ENCODE assay signal across 8 cellular contexts in genomic region chr6:27889628-27890315, GRCh38. TPM values are rescaled to one million over a fixed set of nuclear protein-coding genes. Genes with fewer than 3 reads are reported as not detected.
DNase-seq lines count a peak whose midpoint lies in the region; ATAC-seq and TF ChIP-seq lines count a peak whose summit lies in the region.

No MANE protein-coding gene starts in this region.

- H3K4me1 ChIP-seq in DND-41 (ENCODE audit: insufficient read depth, low read length) (peaks cover 30% of the 10 kb centered on the region), Karpas-422 (ENCODE audit: low read length) (peaks cover 46% of the 10 kb centered on the region), mesendoderm (ENCODE audit: control insufficient read depth, low read depth, low read length) (peaks cover 5% of the 10 kb centered on the region)

- H3K4me1 Mint-ChIP-seq in activated naive CD8-positive, alpha-beta T cell treated with anti-CD3 and anti-CD28 coated beads for 36 hours: peaks cover 40% of the 10 kb centered on the region

- peak overlapping the region; percentile 84 for H3K56ac ChIP-seq in mesendoderm (ENCODE audit: low read length)

- H3K23ac ChIP-seq in mesendoderm (ENCODE audit: low read length): no peak overlapping the region

- DNase-seq in DND-41 (peak; percentile 73), Karpas-422 (peak; percentile 72), mesendoderm (peak; percentile 81), germinal center (ENCODE audit: low spot score) (no peak), SKM-1 treated with dmso at 0.1 percent for 144 hours (lab: John Stamatoyannopoulos, UW; ENCODE audit: unreplicated experiment) (no peak), HT-29 (ENCODE audit: low spot score) (no peak), sciatic nerve (ENCODE audit: low spot score) (no peak)
- DNase-seq in activated naive CD8-positive, alpha-beta T cell treated with anti-CD3 and anti-CD28 coated beads for 36 hours: peak; percentile 14

- H3K27ac Mint-ChIP-seq in activated naive CD8-positive, alpha-beta T cell treated with anti-CD3 and anti-CD28 coated beads for 36 hours: peak overlapping the region; percentile 87

- 0 out of 2 replicates have a peak, but pooled peaks cover 4% of the 10 kb centered on the region for H4K20me1 ChIP-seq in DND-41 (ENCODE audit: insufficient read depth, low read length)
- H4K20me1 ChIP-seq in Karpas-422 (ENCODE audit: insufficient read depth, low read depth, low read length): no peaks in the 10 kb centered on the region

- ATAC-seq in DND-41 (ENCODE audit: insufficient read depth, low read depth) (peak; percentile 11), sciatic nerve (no peak)

- H3K79me2 ChIP-seq in DND-41 (ENCODE audit: insufficient read depth, low read length) (peaks cover 40% of the 10 kb centered on the region), Karpas-422 (ENCODE audit: low read length) (no peaks in the 10 kb centered on the region), mesendoderm (ENCODE audit: control insufficient read depth, insufficient read depth, low read length) (peaks cover 2% of the 10 kb centered on the region)

- peaks cover 10% of the 10 kb centered on the region for H3K36me3 Mint-ChIP-seq in activated naive CD8-positive, alpha-beta T cell treated with anti-CD3 and anti-CD28 coated beads for 36 hours

- peak overlapping the region; percentile 73 for H3K4me3 Mint-ChIP-seq in activated naive CD8-positive, alpha-beta T cell treated with anti-CD3 and anti-CD28 coated beads for 36 hours

- H3K4me3 ChIP-seq in DND-41 (ENCODE audit: low read depth in 1 of 2, low read length in 2 of 2) (peak overlapping the region; percentile 30 to 66; a peak in 3 of 4 replicates), Karpas-422 (ENCODE audit: low read length) (peak overlapping the region; percentile 65), mesendoderm (ENCODE audit: low read length) (peak overlapping the region; percentile 52)

- WGBS in mesendoderm (ENCODE audit: extremely low coverage, insufficient coverage, low lambda C conversion rate): no CpG with 5 or more reads among the region's 12 CpGs

- H2BK120ac ChIP-seq in mesendoderm (ENCODE audit: low read depth, low read length): no peak overlapping the region

- H3K9me3 Mint-ChIP-seq in activated naive CD8-positive, alpha-beta T cell treated with anti-CD3 and anti-CD28 coated beads for 36 hours: no peaks in the 10 kb centered on the region

- H3K9me3 ChIP-seq in DND-41 (ENCODE audit: insufficient read depth, low read length, severe bottlenecking) (no peaks in the 10 kb centered on the region), Karpas-422 (ENCODE audit: low read length) (no peaks in the 10 kb centered on the region)

- no peak overlapping the region for H2AK5ac ChIP-seq in mesendoderm (ENCODE audit: low read length)

- H3K18ac ChIP-seq in mesendoderm (ENCODE audit: low read length): peak overlapping the region; percentile 4

- peak overlapping the region; percentile 86 for H3K27ac ChIP-seq in DND-41 (ENCODE audit: low read length)
- H3K27ac ChIP-seq in Karpas-422 (ENCODE audit: low read length): no peak overlapping the region
- peak overlapping the region; percentile 31 for H3K27ac ChIP-seq in mesendoderm (ENCODE audit: low read depth, low read length)

- H4K8ac ChIP-seq in mesendoderm (ENCODE audit: low read depth, low read length): no peak overlapping the region

- H2AFZ ChIP-seq in DND-41 (ENCODE audit: low read depth, low read length) (0 out of 2 replicates have a peak overlapping the region, but pooled peaks have one; percentile 22), Karpas-422 (ENCODE audit: low read length) (no peak overlapping the region)

- TF ChIP-seq CTCF in DND-41 (IDR thresholded peaks at IDR 0.05; ENCODE audit: borderline replicate concordance, extremely low read depth, low read length, poor library complexity, severe bottlenecking): no peak

- H2BK15ac ChIP-seq in mesendoderm (replicated peaks; ENCODE audit: low read depth): no peak overlapping the region

- no peaks in the 10 kb centered on the region for H3K79me1 ChIP-seq in mesendoderm (ENCODE audit: low read length)

- no peak overlapping the region for H4K5ac ChIP-seq in mesendoderm (ENCODE audit: low read length)

- H3K4me2 ChIP-seq in DND-41 (ENCODE audit: insufficient read depth, low read length) (peak overlapping the region; percentile 72), Karpas-422 (ENCODE audit: low read depth, low read length, poor library complexity, severe bottlenecking) (peak overlapping the region; percentile 79), mesendoderm (ENCODE audit: low read length) (peak overlapping the region; percentile 13)

- H3K9ac ChIP-seq in DND-41 (ENCODE audit: low read depth, low read length) (peak overlapping the region; percentile 96), Karpas-422 (ENCODE audit: low read length) (peak overlapping the region; percentile 66), mesendoderm (ENCODE audit: low read length) (peak overlapping the region; percentile 78)

- H3K36me3 ChIP-seq in DND-41 (ENCODE audit: insufficient read depth, low read length) (no peaks in the 10 kb centered on the region; the same call in 1 of the 2 replicates), Karpas-422 (ENCODE audit: insufficient read depth, low read length) (no peaks in the 10 kb centered on the region), mesendoderm (ENCODE audit: control insufficient read depth, insufficient read depth, low read length) (no peaks in the 10 kb centered on the region)

- peaks cover 9% of the 10 kb centered on the region for H3K27me3 Mint-ChIP-seq in activated naive CD8-positive, alpha-beta T cell treated with anti-CD3 and anti-CD28 coated beads for 36 hours

- peak overlapping the region; percentile 51 for H2BK5ac ChIP-seq in mesendoderm (ENCODE audit: low read length)

- peak overlapping the region; percentile 39 for H3K4ac ChIP-seq in mesendoderm (ENCODE audit: low read depth, low read length)

- H3K27me3 ChIP-seq in DND-41 (ENCODE audit: insufficient read depth, low read length, poor library complexity) (no peaks in the 10 kb centered on the region), Karpas-422 (ENCODE audit: low read length) (no peaks in the 10 kb centered on the region), mesendoderm (ENCODE audit: insufficient read depth, low read length, poor library complexity) (no peaks in the 10 kb centered on the region)

- no peaks in the 10 kb centered on the region for H3K9me2 ChIP-seq in Karpas-422 (replicated peaks; ENCODE audit: insufficient read depth, low read length)

- intact Hi-C loops in sciatic nerve (cut with DNase I): loop anchor here (10.0 kb wide), 1 partner anchor 705 kb away; no protein-coding TSS in a partner anchor

RNA-seq across cellular contexts. Expression of gene OR2B2, which starts 22.4 kb away (rescaled TPM):
- not detected in 2 replicates for total RNA-seq in Karpas-422 (2014; rRNA removed; shearing (Covaris generic); ENCODE audit: low replicate concordance)
- not detected for total RNA-seq in activated naive CD8-positive, alpha-beta T cell treated with anti-CD3 and anti-CD28 coated beads for 36 hours
- not detected for polyA plus RNA-seq in mesendoderm (2013, experiment 1 of 2)
- polyA plus RNA-seq in mesendoderm (2013, experiment 2 of 2): not detected
- not detected in 2 replicates for total RNA-seq in HT-29 (2014; rRNA removed; shearing (Covaris generic))
- not detected for total RNA-seq in sciatic nerve

Comparison
In these comparisons a context has a peak if more than half of its experiments do, and no peak if none do; other contexts are left out.
1. DNase-seq: peak in DND-41 (single experiment), Karpas-422 (single experiment), activated naive CD8-positive, alpha-beta T cell treated with anti-CD3 and anti-CD28 coated beads for 36 hours (single experiment) and mesendoderm (single experiment); none in germinal center (single experiment), SKM-1 treated with dmso at 0.1 percent for 144 hours (single experiment), HT-29 (single experiment) and sciatic nerve (single experiment).
2. H3K4me2 ChIP-seq: peak in every context shown above with its lines; median percentile 79 in Karpas-422; 72 in DND-41; 13 in mesendoderm.
3. Peak in every context shown above with its lines, with median percentiles within 50 percentile points of each other: H3K4me3 ChIP-seq and H3K9ac ChIP-seq.